In the genomic region with DNA sequence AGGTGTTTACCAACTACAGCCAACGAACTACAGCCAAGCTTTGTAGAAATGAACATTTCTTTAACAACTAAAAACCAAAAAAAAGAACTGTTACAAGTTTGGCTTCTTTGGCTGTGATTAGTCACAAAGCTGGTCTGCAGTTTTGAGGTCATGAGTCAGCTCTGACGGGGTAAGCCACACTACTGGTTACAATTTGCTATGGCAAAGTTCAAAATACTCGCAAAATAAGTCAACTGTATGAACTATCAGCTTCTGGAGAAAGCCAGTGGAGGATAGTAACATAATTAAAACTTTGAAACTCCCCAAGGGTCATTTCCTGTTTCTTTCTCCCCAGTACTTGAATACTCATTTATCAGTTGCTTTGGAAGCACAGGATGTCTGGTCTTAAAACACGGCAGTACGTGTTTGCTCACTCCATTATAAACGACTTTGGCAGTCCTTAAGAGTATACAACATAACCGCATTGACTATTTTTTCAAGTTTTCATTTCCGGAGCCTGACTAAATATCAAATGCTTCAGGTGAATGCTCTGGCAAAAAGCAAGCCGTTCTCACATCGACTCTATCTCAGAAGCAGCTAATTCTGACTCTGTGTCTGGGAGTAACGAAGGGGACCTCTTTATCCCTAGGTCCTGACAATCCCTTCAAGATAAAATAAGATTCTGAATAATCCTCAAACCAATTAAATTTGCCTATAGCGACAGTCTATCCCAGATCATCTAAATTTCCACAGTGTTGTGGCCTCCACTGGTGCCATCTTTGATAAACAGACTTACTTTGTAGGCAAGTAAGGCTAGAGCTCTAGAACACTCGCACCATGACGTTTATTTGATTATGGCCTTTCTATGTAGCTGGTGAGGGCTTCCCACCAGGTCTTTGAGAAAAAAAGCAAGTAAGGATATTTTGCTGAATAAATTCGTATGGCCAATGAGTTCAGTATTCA, we compare ENCODE assay signal across 8 cellular contexts. TPM values are rescaled to one million over a fixed set of nuclear protein-coding genes. Genes with fewer than 3 reads are reported as not detected.
DNase-seq lines count a peak whose midpoint lies in the region; ATAC-seq and TF ChIP-seq lines count a peak whose summit lies in the region.

No MANE protein-coding gene starts in this region.

- H3K9me2 ChIP-seq in PC-9 (ENCODE audit: insufficient read depth) = no peaks in the 10 kb centered on the region

- peak overlapping the region; percentile 100 for H3K27ac ChIP-seq in PC-9
- H3K27ac ChIP-seq in left lung = peak overlapping the region; percentile 65 to 85

- no peaks in the 10 kb centered on the region for H4K20me1 ChIP-seq in PC-9 (ENCODE audit: insufficient read depth)

- in situ Hi-C loops in HAP-1 (cut with MboI; ENCODE audit: low sequenced_read_pairs) = no loop called here

- peaks cover 86% of the 10 kb centered on the region for H3F3A ChIP-seq in PC-9 (ENCODE audit: insufficient read depth, low read depth)

- H3K4me3 ChIP-seq in PC-9 (peak overlapping the region; percentile 55), left lung (no peak overlapping the region), HAP-1 (no peak overlapping the region)

- no peaks in the 10 kb centered on the region for H3K36me3 ChIP-seq in PC-9 (ENCODE audit: low read depth)
- no peaks in the 10 kb centered on the region for H3K36me3 ChIP-seq in left lung
- H3K36me3 ChIP-seq in HAP-1 (replicated peaks) = no peaks in the 10 kb centered on the region

- ATAC-seq in HG02678 (IDR thresholded peaks at IDR 0.05; ENCODE audit: unreplicated experiment) (peak; percentile 61), left lung (peak; percentile 69)

- H3K79me2 ChIP-seq in PC-9 (ENCODE audit: low read depth) = no peaks in the 10 kb centered on the region; the same call in 1 of the 2 replicates

- CTCF ChIA-PET in PC-9 (lab: Charles Lee) = no interaction called here

- intact Hi-C loops in PC-9 (cut with micrococcal nuclease; ENCODE audit: unreplicated experiment) = loop anchor here (1.0 kb wide), 3 partner anchors 38 to 67 kb away; no protein-coding TSS in a partner anchor
- intact Hi-C loops in left lung (cut with DNase I) = no loop called here

- TSS peak; percentile 89 for BruUV-seq in PC-9 (replicated peaks; lab: Mats Ljungman, UMichigan)

- H3K27me3 ChIP-seq in PC-9 (ENCODE audit: insufficient read depth, low read depth) (no peaks in the 10 kb centered on the region), left lung (no peaks in the 10 kb centered on the region), HAP-1 (ENCODE audit: low read depth) (no peaks in the 10 kb centered on the region)

- H3K4me1 ChIP-seq in PC-9 (replicated peaks; ENCODE audit: insufficient read depth) (peaks cover 79% of the 10 kb centered on the region), left lung (peaks cover 19 to 40% of the 10 kb centered on the region in 2 donors), HAP-1 (peaks cover 13% of the 10 kb centered on the region)

- DNase-seq in GDM1 (lab: John Stamatoyannopoulos, UW) = peak; percentile 28
- peak; percentile 58 to 95 for DNase-seq in PC-9
- DNase-seq in activated naive CD4-positive, alpha-beta T cell treated with anti-CD3 and anti-CD28 coated beads, Interleukin-2, amount 50 U/mL, for 16 hours = peak; percentile 69
- DNase-seq in left lung = peak in 1 of 2 donors; percentile 52
- DNase-seq in stimulated activated CD8-positive, alpha-beta memory T cell treated with anti-CD3 and anti-CD28 coated beads, Interleukin-4, amount 100 ng/mL, for 24 hours (ENCODE audit: low read depth) = peak; percentile 44
- no peak for DNase-seq in NCI-H1092 treated with DMSO at 0.1 percent for 48 hours (lab: John Stamatoyannopoulos, UW)
- DNase-seq in HAP-1 (ENCODE audit: low spot score in 2 of 2) = no peak

- POLR2A ChIA-PET in PC-9 (lab: Charles Lee; ENCODE audit: unreplicated experiment) = interaction anchor here (0.6 to 1.6 kb wide), 8 partner anchors 11 to 743 kb away, joined by 3 to 24 read pairs (median 10); partner anchors contain the start of genes GLIPR1, PHLDA1 and ZDHHC17

- H3K9me3 ChIP-seq in PC-9 (ENCODE audit: insufficient read depth, low read depth) (no peaks in the 10 kb centered on the region; the same call in 1 of the 2 replicates), left lung (no peaks in the 10 kb centered on the region), HAP-1 (no peaks in the 10 kb centered on the region)

- H2AFZ ChIP-seq in PC-9 = peak overlapping the region; percentile 7; the same call in 1 of the 2 replicates

- H3K4me2 ChIP-seq in PC-9 = peak overlapping the region; percentile 95

- TF ChIP-seq CTCF in PC-9 (conservative IDR thresholded peaks at IDR 0.05) (no peak), left lung (IDR thresholded peaks at IDR 0.05) (no peak)

RNA-seq across cellular contexts. Expression of gene PHLDA1, which starts 10.6 kb away (rescaled TPM):
- total RNA-seq in PC-9 (2021) (29.1 and 38.3 TPM in 2 replicates), left lung (10 to 100 TPM; 15.8 to 19.0 TPM)

Comparison
In these comparisons a context has a peak if more than half of its experiments do, and no peak if none do; other contexts are left out.
1. DNase-seq: peak in GDM1 (single experiment), PC-9 (2 of 2), activated naive CD4-positive, alpha-beta T cell treated with anti-CD3 and anti-CD28 coated beads, Interleukin-2, amount 50 U/mL, for 16 hours (single experiment) and stimulated activated CD8-positive, alpha-beta memory T cell treated with anti-CD3 and anti-CD28 coated beads, Interleukin-4, amount 100 ng/mL, for 24 hours (single experiment); none in NCI-H1092 treated with DMSO at 0.1 percent for 48 hours (single experiment) and HAP-1 (0 of 2).